8 cellular contexts compared by ENCODE assay signal in the genomic region with DNA sequence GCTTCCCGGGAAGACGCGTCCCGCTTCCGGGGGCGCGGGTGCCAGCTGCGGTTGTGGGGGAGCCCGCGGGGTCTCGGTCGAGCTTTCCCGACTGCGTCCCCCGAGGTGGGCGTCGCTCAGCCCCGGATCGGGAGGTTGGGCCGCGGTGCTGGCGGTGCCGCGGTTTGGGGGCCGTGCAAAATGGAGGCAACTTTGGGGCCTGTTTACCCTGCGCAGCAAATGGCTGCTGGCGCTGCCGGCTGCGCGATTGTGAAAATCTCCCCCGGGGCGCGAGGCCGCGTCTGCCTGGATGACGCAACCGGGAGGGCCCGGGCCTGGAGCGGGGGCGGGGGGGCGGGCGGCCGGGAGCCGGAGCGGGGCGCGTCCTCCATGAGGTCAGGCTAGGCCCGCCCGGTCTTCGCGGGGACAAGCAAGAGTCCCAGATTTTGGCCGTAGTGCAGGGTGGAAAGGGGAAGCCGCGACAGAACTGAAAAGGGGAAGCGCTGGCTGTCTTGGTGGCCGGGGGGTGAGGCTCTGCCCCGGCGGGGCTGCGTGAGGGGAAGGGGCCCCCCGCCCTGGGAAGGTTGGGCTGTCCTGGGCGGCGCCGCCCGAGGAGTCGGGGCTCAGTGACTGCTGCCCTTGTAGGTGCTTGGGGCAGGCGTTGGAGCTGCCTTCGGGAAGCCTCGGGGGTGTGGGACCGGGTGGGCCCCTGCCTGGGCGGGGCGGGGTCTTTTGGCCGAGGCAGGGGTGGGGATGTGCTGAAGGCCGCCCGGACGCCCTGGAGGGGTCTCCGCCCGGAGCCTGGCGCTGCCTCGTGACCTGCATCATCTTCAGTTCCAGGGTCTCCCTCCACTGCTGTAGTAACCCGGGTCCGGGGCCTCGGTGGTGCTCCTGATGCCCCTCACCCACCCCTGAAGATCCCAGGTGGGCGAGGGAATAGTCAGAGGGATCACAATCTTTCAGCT. TPM values are rescaled to one million over a fixed set of nuclear protein-coding genes. Genes with fewer than 3 reads are reported as not detected.
DNase-seq lines count a peak whose midpoint lies in the region; ATAC-seq, FAIRE-seq and TF ChIP-seq lines count a peak whose summit lies in the region.

No MANE protein-coding gene starts in this region.

- H3K4me1 ChIP-seq in CD8-positive, alpha-beta T cell (ENCODE audit: insufficient read depth, low read length): peaks cover 46% of the 10 kb centered on the region
- H3K4me1 ChIP-seq in GM12878 (ENCODE audit: control insufficient read depth, insufficient read depth, low read length): peaks cover 21% of the 10 kb centered on the region
- H3K4me1 ChIP-seq in rectal smooth muscle tissue (ENCODE audit: control insufficient read depth, insufficient read depth, low read length): peaks cover 18% of the 10 kb centered on the region

- H2AFZ ChIP-seq in GM12878 (ENCODE audit: control insufficient read depth, low read depth, low read length): no peak overlapping the region

- no peaks in the 10 kb centered on the region for H3K27me3 Mint-ChIP-seq in CD8-positive, alpha-beta T cell (ENCODE audit: low read depth)

- peaks cover 13% of the 10 kb centered on the region for H3K36me3 ChIP-seq in CD8-positive, alpha-beta T cell (ENCODE audit: insufficient read depth, low read length)
- H3K36me3 ChIP-seq in GM12878 (ENCODE audit: control insufficient read depth in 2 of 2, insufficient read depth in 2 of 2, low read length in 1 of 2) (peaks cover 4 to 19% of the 10 kb centered on the region in 2 experiments), rectal smooth muscle tissue (ENCODE audit: control insufficient read depth, insufficient read depth, low read length) (peaks cover 10% of the 10 kb centered on the region)

- peak; percentile 21 for ATAC-seq in CD8-positive, alpha-beta T cell
- ATAC-seq in GM12878: peak; percentile 28
- ATAC-seq in HG03095 (IDR thresholded peaks at IDR 0.05; ENCODE audit: unreplicated experiment): no peak
- ATAC-seq in GM18858 (IDR thresholded peaks at IDR 0.05; ENCODE audit: unreplicated experiment): no peak

- H3K9ac ChIP-seq in GM12878 (ENCODE audit: control insufficient read depth, insufficient read depth, low read length) (peak overlapping the region; percentile 97), rectal smooth muscle tissue (ENCODE audit: low read length) (peak overlapping the region; percentile 99)

- H4K20me1 ChIP-seq in GM12878 (ENCODE audit: control insufficient read depth, insufficient read depth): peaks cover 13% of the 10 kb centered on the region

- under 1% methylated on average over 59 of the region's 83 CpGs for whole genome bisulfite sequencing in GM12878 (ENCODE audit: insufficient coverage, insufficient replicate concordance, low lambda C conversion rate, missing lambda C conversion rate)

- peaks cover 26% of the 10 kb centered on the region for H3K36me3 Mint-ChIP-seq in CD8-positive, alpha-beta T cell

- peak; percentile 75 for TF ChIP-seq POLR2A in GM12878 (IDR thresholded peaks at IDR 0.05; ENCODE audit: low read depth, low read length)

- no TSS peak for BruUV-seq in GM12878 (replicated peaks; lab: Mats Ljungman, UMichigan)

- CTCF ChIA-PET in CD8-positive, alpha-beta T cell (lab: Charles Lee): interaction anchor here (1.2 to 6.9 kb wide), 6 partner anchors 11 to 36 kb away, joined by 3 to 86 read pairs (median 18); a partner anchor contains a TSS
- CTCF ChIA-PET in GM12878 (lab: Yijun Ruan, JAX): interaction anchor here (0.6 to 6.4 kb wide), 8 partner anchors 9 to 119 kb away, joined by 3 to 46 read pairs (median 4); no protein-coding TSS in a partner anchor

- H3K9me3 Mint-ChIP-seq in CD8-positive, alpha-beta T cell: no peaks in the 10 kb centered on the region

- no peaks in the 10 kb centered on the region for H3K27me3 ChIP-seq in CD8-positive, alpha-beta T cell (ENCODE audit: insufficient read depth, low read length)
- no peaks in the 10 kb centered on the region for H3K27me3 ChIP-seq in GM12878 (replicated peaks in 1 of 2; ENCODE audit: control insufficient read depth in 2 of 2, insufficient read depth in 2 of 2, low read length in 1 of 2)
- H3K27me3 ChIP-seq in rectal smooth muscle tissue (ENCODE audit: control insufficient read depth, insufficient read depth, low read length): no peaks in the 10 kb centered on the region

- SMC1A ChIA-PET in GM12878 (lab: Charles Lee; ENCODE audit: uncharacterized antibody, unreplicated experiment): interaction anchor here (0.6 to 5.1 kb wide), 5 partner anchors 12 to 115 kb away, joined by 3 to 30 read pairs (median 4); no protein-coding TSS in a partner anchor

- H3K9me3 ChIP-seq in CD8-positive, alpha-beta T cell (ENCODE audit: low read length): no peaks in the 10 kb centered on the region
- H3K9me3 ChIP-seq in GM12878 (replicated peaks; ENCODE audit: control insufficient read depth, insufficient read depth, low read length): no peaks in the 10 kb centered on the region

- intact Hi-C loops in CD8-positive, alpha-beta T cell (cut with DNase I, micrococcal nuclease): no loop called here
- intact Hi-C loops in GM12878 (cut with micrococcal nuclease; ENCODE audit: unreplicated experiment): loop anchor here (5.0 to 10.0 kb wide), 2 partner anchors 351 to 514 kb away; a partner anchor contains a TSS

- POLR2A ChIA-PET in CD8-positive, alpha-beta T cell (lab: Charles Lee): interaction anchor here (0.6 to 5.3 kb wide), 13 partner anchors 10 to 338 kb away, joined by 3 to 46 read pairs (median 5); a partner anchor contains a TSS
- POLR2A ChIA-PET in GM12878 (lab: Charles Lee): interaction anchor here (0.5 to 3.5 kb wide), 8 partner anchors 9 to 407 kb away, joined by 3 to 36 read pairs (median 5); no protein-coding TSS in a partner anchor

- H3K79me2 ChIP-seq in GM12878 (ENCODE audit: control insufficient read depth, insufficient read depth, low read length): peaks cover 58% of the 10 kb centered on the region

- FAIRE-seq in GM12878 (lab: Jason Lieb, UNC): no peak

- peak overlapping the region; percentile 91 for H3K4me3 Mint-ChIP-seq in CD8-positive, alpha-beta T cell

- H3K4me1 Mint-ChIP-seq in CD8-positive, alpha-beta T cell (ENCODE audit: low read depth): peaks cover 40% of the 10 kb centered on the region

- TF ChIP-seq RAD21 in GM12878 (IDR thresholded peaks at IDR 0.05; ENCODE audit: insufficient read depth, low read depth, low read length): no peak

- peak overlapping the region; percentile 57; the same call in 1 of the 2 replicates for H3K4me2 ChIP-seq in GM12878 (ENCODE audit: control insufficient read depth, insufficient read depth)

- H3K27ac Mint-ChIP-seq in CD8-positive, alpha-beta T cell: peak overlapping the region; percentile 91

- in situ Hi-C loops in GM12878 (cut with MboI): loop anchor here (5.0 to 10.0 kb wide), 3 partner anchors 34 to 344 kb away; a partner anchor contains a TSS

- TF ChIP-seq CTCF in CD8-positive, alpha-beta T cell (IDR thresholded peaks at IDR 0.05): no peak
- no peak for TF ChIP-seq CTCF in GM12878 (IDR thresholded peaks at IDR 0.05 in 2 of 3, conservative IDR thresholded peaks at IDR 0.05 in 1 of 3; ENCODE audit: control insufficient read depth in 2 of 3, extremely low read depth in 1 of 3, insufficient read depth in 1 of 3, low read depth in 3 of 3, low read length in 3 of 3)

- peak; percentile 39 to 78 (median 71) for DNase-seq in CD8-positive, alpha-beta T cell
- DNase-seq in Jurkat, Clone E6-1 (ENCODE audit: low read depth, low spot score): no peak
- DNase-seq in UCSD-AML1 (lab: John Stamatoyannopoulos, UW; ENCODE audit: unreplicated experiment) (peak; percentile 57), GM12878 (ENCODE audit: low read depth, low spot score) (no peak), hypothalamus (lab: John Stamatoyannopoulos, UW) (peak in 50 of 51 donors; percentile 13 to 83 (median 60))

- RAD21 ChIA-PET in GM12878 (lab: Charles Lee; ENCODE audit: unreplicated experiment): interaction anchor here (0.8 to 4.5 kb wide), 7 partner anchors 11 to 103 kb away, joined by 3 to 44 read pairs (median 4); no protein-coding TSS in a partner anchor

- H3K4me3 ChIP-seq in CD8-positive, alpha-beta T cell (ENCODE audit: low read depth, low read length): peak overlapping the region; percentile 98
- peak overlapping the region; percentile 91 for H3K4me3 ChIP-seq in Jurkat, Clone E6-1 (ENCODE audit: low read length)
- H3K4me3 ChIP-seq in GM12878 (peak overlapping the region; percentile 95), rectal smooth muscle tissue (ENCODE audit: low read length) (peak overlapping the region; percentile 89)

- H3K27ac ChIP-seq in CD8-positive, alpha-beta T cell (ENCODE audit: low read depth, low read length): peak overlapping the region; percentile 86
- H3K27ac ChIP-seq in GM12878 (ENCODE audit: control insufficient read depth, insufficient read depth) (peak overlapping the region; percentile 89), rectal smooth muscle tissue (ENCODE audit: low read depth, low read length) (peak overlapping the region; percentile 99)

- TF ChIP-seq EP300 in GM12878 (IDR thresholded peaks at IDR 0.05; ENCODE audit: borderline replicate concordance in 1 of 2, control insufficient read depth in 1 of 2, low read depth in 2 of 2, low read length in 2 of 2): no peak

RNA-seq across cellular contexts. Expression of a gene that starts 11.1 kb away (rescaled TPM):
- not detected for total RNA-seq in CD8-positive, alpha-beta T cell
- not detected for polyA plus RNA-seq in Jurkat, Clone E6-1 (2012; ENCODE audit: insufficient read depth, insufficient read length)
- not detected in 2 replicates for total RNA-seq in GM12878 (2013; cell fraction: nucleolus; rRNA removed)
- total RNA-seq in GM12878 (2014; rRNA removed): not detected in 2 replicates
- not detected in 2 replicates for total RNA-seq in GM12878 (2014; rRNA removed; fragmentation: Illumina TruSeq; extraction: Trizol)
- 0.10 and 0.13 TPM in 2 replicates for total RNA-seq in GM12878 (2021)
- 0.09 TPM for polyA plus RNA-seq in GM12878 (2011; ENCODE audit: low read depth)
- 0.03 TPM in 1 of 2 replicates, not detected in the other for polyA plus RNA-seq in GM12878 (2011; rRNA removed)
- polyA plus RNA-seq in GM12878 (2011; cell fraction: cytosol; rRNA removed): not detected in 2 replicates
- 0.06 and 0.19 TPM in 2 replicates for polyA plus RNA-seq in GM12878 (2011; cell fraction: nucleus; rRNA removed)
- 0.25 and 1.1 TPM in 2 replicates for polyA plus RNA-seq in GM12878 (2012)
- not detected in 2 replicates for polyA plus RNA-seq in GM12878 (2014; fragmentation: Illumina TruSeq; extraction: Trizol)
- polyA plus RNA-seq in GM12878 (2014; fragmentation: Nextera tagmentation; extraction: Ambion mirVana): not detected
- polyA plus RNA-seq in GM12878 (2014; rRNA removed): not detected in 2 replicates
- polyA plus RNA-seq in GM12878 (2016; fragmentation: Nextera tagmentation; extraction: Ambion mirVana): under 1 TPM in 1 of 2 experiments, not detected in 1; 0.05 TPM
- polyA minus RNA-seq in GM12878 (2011; rRNA and poly(A)+ RNA removed): 0.05 TPM in 1 of 2 replicates, not detected in the other
- polyA minus RNA-seq in GM12878 (2011; cell fraction: cytosol; rRNA and poly(A)+ RNA removed): 0.52 TPM in 1 of 2 replicates, not detected in the other
- polyA minus RNA-seq in GM12878 (2011; cell fraction: nucleus; rRNA and poly(A)+ RNA removed): 0.12 and 0.19 TPM in 2 replicates

RNA-seq across cellular contexts. Expression of a gene that starts 14.6 kb away (rescaled TPM):
- total RNA-seq in CD8-positive, alpha-beta T cell: under 1 TPM in 1 of 2 experiments, not detected in 1; 0.92 TPM
- polyA plus RNA-seq in Jurkat, Clone E6-1 (2012; ENCODE audit: insufficient read depth, insufficient read length): not detected
- total RNA-seq in GM12878 (2013; cell fraction: nucleolus; rRNA removed): not detected in 2 replicates
- total RNA-seq in GM12878 (2014; rRNA removed): not detected in 2 replicates
- total RNA-seq in GM12878 (2014; rRNA removed; fragmentation: Illumina TruSeq; extraction: Trizol): not detected in 2 replicates
- 0.41 and 0.43 TPM in 2 replicates for total RNA-seq in GM12878 (2021)
- not detected for polyA plus RNA-seq in GM12878 (2011; ENCODE audit: low read depth)
- polyA plus RNA-seq in GM12878 (2011; rRNA removed): not detected in 2 replicates
- 0.10 TPM in 1 of 2 replicates, not detected in the other for polyA plus RNA-seq in GM12878 (2011; cell fraction: cytosol; rRNA removed)
- polyA plus RNA-seq in GM12878 (2011; cell fraction: nucleus; rRNA removed): 0.13 TPM in 1 of 2 replicates, not detected in the other
- polyA plus RNA-seq in GM12878 (2012): 0.90 and 2.8 TPM in 2 replicates
- not detected in 2 replicates for polyA plus RNA-seq in GM12878 (2014; fragmentation: Illumina TruSeq; extraction: Trizol)
- polyA plus RNA-seq in GM12878 (2014; fragmentation: Nextera tagmentation; extraction: Ambion mirVana): not detected
- polyA plus RNA-seq in GM12878 (2014; rRNA removed): 0.14 TPM in 1 of 2 replicates, not detected in the other
- polyA plus RNA-seq in GM12878 (2016; fragmentation: Nextera tagmentation; extraction: Ambion mirVana): under 1 TPM; 0.49 to 0.91 TPM
- polyA minus RNA-seq in GM12878 (2011; rRNA and poly(A)+ RNA removed): 0.72 TPM in 1 of 2 replicates, not detected in the other
- not detected in 2 replicates for polyA minus RNA-seq in GM12878 (2011; cell fraction: cytosol; rRNA and poly(A)+ RNA removed)
- not detected in 2 replicates for polyA minus RNA-seq in GM12878 (2011; cell fraction: nucleus; rRNA and poly(A)+ RNA removed)

RNA-seq across cellular contexts. Expression of a gene that starts 21.7 kb away (rescaled TPM):
- total RNA-seq in CD8-positive, alpha-beta T cell: 1 to 10 TPM; 2.2 to 4.4 TPM
- 17.0 TPM for polyA plus RNA-seq in Jurkat, Clone E6-1 (2012; ENCODE audit: insufficient read depth, insufficient read length)
- total RNA-seq in GM12878 (2013; cell fraction: nucleolus; rRNA removed): 3.2 and 4.9 TPM in 2 replicates
- total RNA-seq in GM12878 (2014; rRNA removed) (1.4 and 1.7 TPM in 2 replicates), GM12878 (2014; rRNA removed; fragmentation: Illumina TruSeq; extraction: Trizol) (0.18 TPM in 1 of 2 replicates, not detected in the other), GM12878 (2021) (2.1 and 3.5 TPM in 2 replicates)
- not detected for polyA plus RNA-seq in GM12878 (2011; ENCODE audit: low read depth)
- polyA plus RNA-seq in GM12878 (2011; rRNA removed) (0.20 and 0.22 TPM in 2 replicates), GM12878 (2014; fragmentation: Illumina TruSeq; extraction: Trizol) (not detected in 2 replicates), GM12878 (2014; fragmentation: Nextera tagmentation; extraction: Ambion mirVana) (not detected), GM12878 (2014; rRNA removed) (2.6 TPM in 2 replicates), GM12878 (2016; fragmentation: Nextera tagmentation; extraction: Ambion mirVana) (under 1 TPM in 1 of 2 experiments, not detected in 1; 0.17 TPM)
- 0.30 and 0.89 TPM in 2 replicates for polyA plus RNA-seq in GM12878 (2011; cell fraction: cytosol; rRNA removed)
- polyA plus RNA-seq in GM12878 (2011; cell fraction: nucleus; rRNA removed): 15.5 and 28.6 TPM in 2 replicates
- polyA plus RNA-seq in GM12878 (2012): 0.27 and 0.92 TPM in 2 replicates
- 0.31 TPM in 1 of 2 replicates, not detected in the other for polyA minus RNA-seq in GM12878 (2011; rRNA and poly(A)+ RNA removed)
- 1.2 TPM in 1 of 2 replicates, not detected in the other for polyA minus RNA-seq in GM12878 (2011; cell fraction: cytosol; rRNA and poly(A)+ RNA removed)
- polyA minus RNA-seq in GM12878 (2011; cell fraction: nucleus; rRNA and poly(A)+ RNA removed): 1.6 and 5.0 TPM in 2 replicates

RNA-seq across cellular contexts. Expression of a gene that starts 34.2 kb away (rescaled TPM):
- total RNA-seq in CD8-positive, alpha-beta T cell: 100 to 1,000 TPM; 164 to 167 TPM
- polyA plus RNA-seq in Jurkat, Clone E6-1 (2012; ENCODE audit: insufficient read depth, insufficient read length): 178 TPM
- 88.3 and 88.5 TPM in 2 replicates for total RNA-seq in GM12878 (2013; cell fraction: nucleolus; rRNA removed)
- 41.5 and 49.3 TPM in 2 replicates for total RNA-seq in GM12878 (2014; rRNA removed)
- 12.3 and 15.6 TPM in 2 replicates for total RNA-seq in GM12878 (2014; rRNA removed; fragmentation: Illumina TruSeq; extraction: Trizol)
- 132 and 143 TPM in 2 replicates for total RNA-seq in GM12878 (2021)
- 49.8 TPM for polyA plus RNA-seq in GM12878 (2011; ENCODE audit: low read depth)
- 3.3 and 5.4 TPM in 2 replicates for polyA plus RNA-seq in GM12878 (2011; rRNA removed)
- polyA plus RNA-seq in GM12878 (2011; cell fraction: cytosol; rRNA removed): 11.1 and 14.5 TPM in 2 replicates
- 89.6 and 126 TPM in 2 replicates for polyA plus RNA-seq in GM12878 (2011; cell fraction: nucleus; rRNA removed)
- polyA plus RNA-seq in GM12878 (2012): 86.1 and 131 TPM in 2 replicates
- polyA plus RNA-seq in GM12878 (2014; fragmentation: Illumina TruSeq; extraction: Trizol): 2.4 and 26.9 TPM in 2 replicates
- under 1 TPM; 0.33 to 0.55 TPM for polyA plus RNA-seq in GM12878 (2014; fragmentation: Nextera tagmentation; extraction: Ambion mirVana)
- 36.2 and 61.3 TPM in 2 replicates for polyA plus RNA-seq in GM12878 (2014; rRNA removed)
- polyA plus RNA-seq in GM12878 (2016; fragmentation: Nextera tagmentation; extraction: Ambion mirVana): 10 to 100 TPM; 34.4 to 39.7 TPM
- polyA minus RNA-seq in GM12878 (2011; rRNA and poly(A)+ RNA removed): 10.2 and 25.5 TPM in 2 replicates
- polyA minus RNA-seq in GM12878 (2011; cell fraction: cytosol; rRNA and poly(A)+ RNA removed): 30.7 and 38.0 TPM in 2 replicates
- 69.4 and 102 TPM in 2 replicates for polyA minus RNA-seq in GM12878 (2011; cell fraction: nucleus; rRNA and poly(A)+ RNA removed)

RNA-seq across cellular contexts. Expression of a gene that starts 34.7 kb away (rescaled TPM):
- 10 to 100 TPM; 25.9 to 26.1 TPM for total RNA-seq in CD8-positive, alpha-beta T cell
- 91.2 TPM for polyA plus RNA-seq in Jurkat, Clone E6-1 (2012; ENCODE audit: insufficient read depth, insufficient read length)
- total RNA-seq in GM12878 (2013; cell fraction: nucleolus; rRNA removed): 30.4 and 31.3 TPM in 2 replicates
- total RNA-seq in GM12878 (2014; rRNA removed) (131 and 133 TPM in 2 replicates), GM12878 (2014; rRNA removed; fragmentation: Illumina TruSeq; extraction: Trizol) (42.8 and 49.7 TPM in 2 replicates), GM12878 (2021) (92.9 and 98.0 TPM in 2 replicates)
- polyA plus RNA-seq in GM12878 (2011; ENCODE audit: low read depth): 24.5 TPM
- polyA plus RNA-seq in GM12878 (2011; rRNA removed) (27.7 and 52.0 TPM in 2 replicates), GM12878 (2014; fragmentation: Illumina TruSeq; extraction: Trizol) (13.8 and 32.4 TPM in 2 replicates), GM12878 (2014; fragmentation: Nextera tagmentation; extraction: Ambion mirVana) (1 to 10 TPM; 1.3 to 6.9 TPM), GM12878 (2014; rRNA removed) (133 and 158 TPM in 2 replicates), GM12878 (2016; fragmentation: Nextera tagmentation; extraction: Ambion mirVana) (100 to 1,000 TPM; 119 to 125 TPM)
- 90.9 and 142 TPM in 2 replicates for polyA plus RNA-seq in GM12878 (2011; cell fraction: cytosol; rRNA removed)
- 85.3 and 98.1 TPM in 2 replicates for polyA plus RNA-seq in GM12878 (2011; cell fraction: nucleus; rRNA removed)
- 53.2 and 83.0 TPM in 2 replicates for polyA plus RNA-seq in GM12878 (2012)
- 9.7 and 26.1 TPM in 2 replicates for polyA minus RNA-seq in GM12878 (2011; rRNA and poly(A)+ RNA removed)
- 12.0 and 16.9 TPM in 2 replicates for polyA minus RNA-seq in GM12878 (2011; cell fraction: cytosol; rRNA and poly(A)+ RNA removed)
- 14.1 and 27.3 TPM in 2 replicates for polyA minus RNA-seq in GM12878 (2011; cell fraction: nucleus; rRNA and poly(A)+ RNA removed)

Comparison
In these comparisons a context has a peak if more than half of its experiments do, and no peak if none do; other contexts are left out.
1. ATAC-seq: peak in CD8-positive, alpha-beta T cell (single experiment) and GM12878 (single experiment); none in HG03095 (single experiment) and GM18858 (single experiment).
2. DNase-seq: peak in CD8-positive, alpha-beta T cell (7 of 7), UCSD-AML1 (single experiment) and hypothalamus (50 of 51); none in Jurkat, Clone E6-1 (single experiment) and GM12878 (single experiment).
3. Peak in every context shown above with its lines, with median percentiles within 50 percentile points of each other: H3K27ac ChIP-seq and H3K4me3 ChIP-seq.